In genomic region chr18:47929681-47930085, GRCh38 we compare ENCODE assay signal across 8 cellular contexts. TPM values are rescaled to one million over a fixed set of nuclear protein-coding genes. Genes with fewer than 3 reads are reported as not detected.
A peak's percentile ranks its signal among the peaks of the same experiment; 100 is the strongest.
DNase-seq lines count a peak whose midpoint lies in the region; ATAC-seq and TF ChIP-seq lines count a peak whose summit lies in the region.

No MANE protein-coding gene starts in this region.

- H3K27me3 Mint-ChIP-seq in neural crest cell (ENCODE audit: low read depth): peaks cover 6% of the 10 kb centered on the region

- ATAC-seq in GM21737 (IDR thresholded peaks at IDR 0.05; ENCODE audit: unreplicated experiment): no peak

- peak; percentile 18 for DNase-seq in stimulated activated CD4-positive, alpha-beta T cell treated with anti-CD3 and anti-CD28 coated beads, Interleukin-2, amount 100 ng/mL, for 4 hours (ENCODE audit: low read depth)
- no peak for DNase-seq in stimulated activated CD4-positive, alpha-beta T cell treated with anti-CD3 and anti-CD28 coated beads, Interleukin-4, amount 100 ng/mL, for 1 hour
- DNase-seq in SK-MEL-5 (ENCODE audit: low read depth, low spot score): peak; percentile 49
- no peak for DNase-seq in esophagus muscularis mucosa (ENCODE audit: extremely low spot score)
- DNase-seq in neural crest cell (ENCODE audit: low read depth, low spot score): no peak
- DNase-seq in NCI-H2029 (lab: John Stamatoyannopoulos, UW): no peak
- DNase-seq in NCI-H524 treated with DMSO at 0.1 percent for 48 hours (lab: John Stamatoyannopoulos, UW): no peak

- H3K36me3 Mint-ChIP-seq in neural crest cell (ENCODE audit: low read depth): no peaks in the 10 kb centered on the region

- no peaks in the 10 kb centered on the region for H3K27me3 ChIP-seq in esophagus muscularis mucosa

- peak overlapping the region; percentile 95 for H3K4me3 Mint-ChIP-seq in neural crest cell

- peak overlapping the region; percentile 95 to 97 (median 97) for H3K27ac ChIP-seq in esophagus muscularis mucosa (replicated peaks in 1 of 4)

- in situ Hi-C loops in SK-MEL-5 (cut with HindIII; ENCODE audit: low pct_unique_long_range_greater_than_20kb, low sequenced_read_pairs): no loop called here

- peaks cover 55% of the 10 kb centered on the region for H3K4me1 Mint-ChIP-seq in neural crest cell

- peaks cover 31 to 55% (median 51%) of the 10 kb centered on the region in 4 donors for H3K4me1 ChIP-seq in esophagus muscularis mucosa

- no peak for TF ChIP-seq EP300 in esophagus muscularis mucosa (IDR thresholded peaks at IDR 0.05)

- TF ChIP-seq CTCF in esophagus muscularis mucosa (IDR thresholded peaks at IDR 0.05) (no peak), neural crest cell (conservative IDR thresholded peaks at IDR 0.05) (no peak)

- H3K36me3 ChIP-seq in esophagus muscularis mucosa: no peaks in the 10 kb centered on the region

- H3K9me3 ChIP-seq in esophagus muscularis mucosa: no peaks in the 10 kb centered on the region

- peak overlapping the region; percentile 78 to 99 (median 92) for H3K4me3 ChIP-seq in esophagus muscularis mucosa

- peak overlapping the region; percentile 68 for H3K27ac Mint-ChIP-seq in neural crest cell (ENCODE audit: unreplicated experiment)

- no peak for TF ChIP-seq POLR2A in esophagus muscularis mucosa (IDR thresholded peaks at IDR 0.05; ENCODE audit: low read depth)

- H3K9me3 Mint-ChIP-seq in neural crest cell: no peaks in the 10 kb centered on the region

- WGBS in esophagus muscularis mucosa: 0% methylated on average over 10 of the region's 10 CpGs

- intact Hi-C loops in esophagus muscularis mucosa (cut with DNase I): loop anchor here (5.0 kb wide), 1 partner anchor 93 kb away; no protein-coding TSS in a partner anchor

RNA-seq across cellular contexts. Expression of gene SMAD2, which starts 0.8 kb away (rescaled TPM):
- total RNA-seq in SK-MEL-5 (2014; rRNA removed; shearing (Covaris generic)): 96.0 and 105 TPM in 2 replicates
- 36.8 and 43.4 TPM in 2 replicates for polyA plus RNA-seq in SK-MEL-5 (2015; cell fraction: cytosol; rRNA removed)
- polyA plus RNA-seq in SK-MEL-5 (2015; cell fraction: nucleus; rRNA removed): 24.7 and 29.6 TPM in 2 replicates
- total RNA-seq in esophagus muscularis mucosa (10 to 100 TPM; 35.7 to 93.4 (median 89.2) TPM), neural crest cell (116 and 117 TPM in 2 replicates)

Comparison
In these comparisons a context has a peak if more than half of its experiments do, and no peak if none do; other contexts are left out.
1. DNase-seq: peak in stimulated activated CD4-positive, alpha-beta T cell treated with anti-CD3 and anti-CD28 coated beads, Interleukin-2, amount 100 ng/mL, for 4 hours (single experiment) and SK-MEL-5 (single experiment); none in stimulated activated CD4-positive, alpha-beta T cell treated with anti-CD3 and anti-CD28 coated beads, Interleukin-4, amount 100 ng/mL, for 1 hour (single experiment), esophagus muscularis mucosa (single experiment), neural crest cell (single experiment), NCI-H2029 (single experiment) and NCI-H524 treated with DMSO at 0.1 percent for 48 hours (single experiment).